Comparison of ENCODE assay signal across 12 cellular contexts in the genomic region with DNA sequence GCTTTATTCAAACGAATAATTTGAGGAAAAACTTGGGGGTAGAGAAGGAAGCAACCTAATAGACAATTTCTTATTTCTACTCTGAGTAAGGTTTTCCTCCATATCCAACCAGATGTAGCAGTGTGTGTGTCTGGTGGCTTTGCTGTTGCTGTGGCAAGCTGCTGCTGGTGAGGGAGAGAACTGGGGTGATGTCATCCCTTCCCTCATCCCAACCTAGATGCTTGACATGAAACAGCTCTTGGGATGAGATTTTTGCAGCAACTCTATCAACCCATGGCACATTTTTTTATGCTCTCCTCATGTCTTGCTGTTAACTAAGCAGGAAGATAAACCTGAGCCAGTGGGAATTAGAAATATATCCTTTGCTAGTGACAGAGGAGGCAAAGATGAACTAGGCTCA.
DNase-seq lines count a peak whose midpoint lies in the region; ATAC-seq, FAIRE-seq and TF ChIP-seq lines count a peak whose summit lies in the region.
"Had no signal": no experiment of that assay in that cellular context is flagged by ENCODE, and none has a peak within 500 bp of the region (broad histone marks: within the 10 kb centered on the region; RNA-seq: fewer than 3 reads in every experiment).

No MANE protein-coding gene starts in this region.

- peak overlapping the region; percentile 6 to 57 (median 42) for H3K27ac ChIP-seq in esophagus muscularis mucosa (replicated peaks in 1 of 4)
- peak overlapping the region; percentile 52 to 86 (median 75) for H3K27ac ChIP-seq in right lobe of liver

- DNase-seq in Right ventricle myocardium inferior (ENCODE audit: missing footprints) (no peak), cardiac septum (ENCODE audit: low spot score) (no peak), esophagus muscularis mucosa (ENCODE audit: extremely low spot score) (no peak), right lobe of liver (no peak), mesothelial cell of epicardium (ENCODE audit: low spot score in 2 of 2, unreplicated experiment in 2 of 2) (no peak), dermis blood vessel endothelial cell (no peak), GM12892 (ENCODE audit: insufficient read length) (no peak)
- DNase-seq: activated T-cell treated with anti-CD3 and anti-CD28 coated beads, Interleukin-2, amount 50 U/mL, for 4 hours had no signal

- no peaks in the 10 kb centered on the region for H3K27me3 Mint-ChIP-seq in mesothelial cell of epicardium (ENCODE audit: low read depth)

- 52% methylated on average over 1 of the region's 1 CpG for whole genome bisulfite sequencing in esophagus muscularis mucosa
- 12% methylated on average over 1 of the region's 1 CpG for WGBS in right lobe of liver (ENCODE audit: insufficient coverage, low coverage, low lambda C conversion rate, missing lambda C conversion rate)

- H3K36me3 Mint-ChIP-seq in mesothelial cell of epicardium: no peaks in the 10 kb centered on the region

- FAIRE-seq in GM12892 (lab: Jason Lieb, UNC): no peak
- FAIRE-seq: H1, keratinocyte had no signal

- H3K9me3 Mint-ChIP-seq in mesothelial cell of epicardium: peaks cover 14% of the 10 kb centered on the region

- H3K4me1 ChIP-seq in esophagus muscularis mucosa (peaks cover 4 to 50% (median 33%) of the 10 kb centered on the region in 4 donors), right lobe of liver (peaks cover 0 to 40% (median 14%) of the 10 kb centered on the region in 4 donors)

- H3K27me3 ChIP-seq in esophagus muscularis mucosa (no peaks in the 10 kb centered on the region), right lobe of liver (no peaks in the 10 kb centered on the region)

- peaks cover 3% of the 10 kb centered on the region for H3K4me1 Mint-ChIP-seq in mesothelial cell of epicardium

- no peak for TF ChIP-seq EP300 in esophagus muscularis mucosa (IDR thresholded peaks at IDR 0.05)

- TF ChIP-seq POLR2A in esophagus muscularis mucosa (IDR thresholded peaks at IDR 0.05; ENCODE audit: low read depth): no peak
- TF ChIP-seq POLR2A in right lobe of liver (IDR thresholded peaks at IDR 0.05): no peak
- TF ChIP-seq POLR2A in GM18505 (IDR thresholded peaks at IDR 0.05; ENCODE audit: borderline replicate concordance, extremely low read depth, insufficient read depth, insufficient read length): no peak
- no peak for TF ChIP-seq POLR2A in GM12892 (IDR thresholded peaks at IDR 0.05; ENCODE audit: low read depth, low read length)

- intact Hi-C loops in Right ventricle myocardium inferior (cut with DNase I) (no loop called here), cardiac septum (cut with DNase I) (no loop called here), esophagus muscularis mucosa (cut with DNase I) (no loop called here), right lobe of liver (cut with DNase I) (no loop called here)

- ATAC-seq in Right ventricle myocardium inferior (peak; percentile 52), right lobe of liver (peak in 3 of 4 donors; percentile 39 to 60 (median 49)), GM18505 (IDR thresholded peaks at IDR 0.05; ENCODE audit: unreplicated experiment) (no peak)
- ATAC-seq: activated T-cell treated with anti-CD3 and anti-CD28 coated beads, Interleukin-2, amount 50 U/mL, for 4 hours had no signal

- H3K9me3 ChIP-seq in esophagus muscularis mucosa: no peaks in the 10 kb centered on the region
- H3K9me3 ChIP-seq in right lobe of liver: no peaks in the 10 kb centered on the region

- H3K36me3 ChIP-seq in esophagus muscularis mucosa (no peaks in the 10 kb centered on the region), right lobe of liver (no peaks in the 10 kb centered on the region)

- H3K27ac Mint-ChIP-seq in mesothelial cell of epicardium: no peak overlapping the region
- H3K27ac Mint-ChIP-seq: T-helper 1 cell treated with Interleukin-12 subunit alpha and Interleukin-12 subunit beta and Interleukin-4 antibody, amounts not matched to agents 30 μg/mL and 1 μg/mL, for 36 hours had no signal

- TF ChIP-seq CTCF in esophagus muscularis mucosa (IDR thresholded peaks at IDR 0.05) (no peak), right lobe of liver (IDR thresholded peaks at IDR 0.05) (no peak), mesothelial cell of epicardium (IDR thresholded peaks at IDR 0.05; ENCODE audit: unreplicated experiment) (no peak)

- no peak overlapping the region for H3K4me3 ChIP-seq in esophagus muscularis mucosa
- H3K4me3 ChIP-seq in right lobe of liver: no peak overlapping the region

- no peak overlapping the region for H3K4me3 Mint-ChIP-seq in mesothelial cell of epicardium
- H3K4me3 Mint-ChIP-seq: activated T-cell treated with anti-CD3 and anti-CD28 coated beads, Interleukin-2, amount 50 U/mL, for 4 hours; T-helper 1 cell treated with Interleukin-12 subunit alpha and Interleukin-12 subunit beta and Interleukin-4 antibody, amounts not matched to agents 30 μg/mL and 1 μg/mL, for 36 hours had no signal
